In genomic region chr2:35846-36245, GRCh38 we compare ENCODE assay signal across 20 cellular contexts. TPM values are rescaled to one million over a fixed set of nuclear protein-coding genes. Genes with fewer than 3 reads are reported as not detected.
DNase-seq lines count a peak whose midpoint lies in the region; ATAC-seq, FAIRE-seq and TF ChIP-seq lines count a peak whose summit lies in the region.
"Had no signal": no experiment of that assay in that cellular context is flagged by ENCODE, and none has a peak within 500 bp of the region (broad histone marks: within the 10 kb centered on the region; RNA-seq: fewer than 3 reads in every experiment).

No MANE protein-coding gene starts in this region.

- no peak overlapping the region for H3K4me3 Mint-ChIP-seq in Caco-2 (ENCODE audit: unreplicated experiment)
- H3K4me3 Mint-ChIP-seq: activated CD8-positive, alpha-beta T cell treated with anti-CD3 and anti-CD28 coated beads for 36 hours; mesothelial cell of epicardium had no signal

- H3K27ac ChIP-seq in body of pancreas = no peak overlapping the region
- H3K27ac ChIP-seq: SJSA1, spleen had no signal

- DNase-seq in Caco-2 (peak; percentile 55 to 69), NCI-H2029 (lab: John Stamatoyannopoulos, UW) (peak; percentile 85), body of pancreas (peak in 3 of 4 donors; percentile 40 to 71 (median 58)), mucosa of gallbladder (ENCODE audit: low spot score) (peak; percentile 23), GM12891 (ENCODE audit: insufficient read length, low spot score) (no peak)
- DNase-seq: activated CD8-positive, alpha-beta T cell treated with anti-CD3 and anti-CD28 coated beads for 36 hours; DND-41; effector CD8-positive, alpha-beta T cell; foreskin melanocyte; NCI-H1048; NCI-H774; nucleus accumbens; spleen had no signal

- H3K27me3 Mint-ChIP-seq in Caco-2 (ENCODE audit: insufficient read depth, unreplicated experiment) = no peaks in the 10 kb centered on the region

- intact Hi-C loops in Caco-2 (cut with micrococcal nuclease; ENCODE audit: unreplicated experiment) (no loop called here), body of pancreas (cut with DNase I) (no loop called here)

- H3K4me1 Mint-ChIP-seq in Caco-2 (ENCODE audit: low read depth, unreplicated experiment) = peaks cover 9% of the 10 kb centered on the region

- BruUV-seq in Caco-2 (replicated peaks; lab: Mats Ljungman, UMichigan) = no TSS peak

- CTCF ChIA-PET in Caco-2 (lab: Charles Lee) = no interaction called here

- TF ChIP-seq POLR2A in body of pancreas (IDR thresholded peaks at IDR 0.05) = no peak
- TF ChIP-seq POLR2A in GM12891 (IDR thresholded peaks at IDR 0.05; ENCODE audit: low read depth, low read length) = no peak

- H3K27ac Mint-ChIP-seq in Caco-2 (ENCODE audit: unreplicated experiment) = no peak overlapping the region
- H3K27ac Mint-ChIP-seq: activated CD8-positive, alpha-beta T cell treated with anti-CD3 and anti-CD28 coated beads for 36 hours; mesothelial cell of epicardium had no signal

- H3K9me3 ChIP-seq in Caco-2 = no peaks in the 10 kb centered on the region
- H3K9me3 ChIP-seq in body of pancreas = no peaks in the 10 kb centered on the region
- H3K9me3 ChIP-seq: SJSA1, spleen had no signal

- no peak for TF ChIP-seq CTCF in Caco-2 (IDR thresholded peaks at IDR 0.05; ENCODE audit: insufficient read depth in 1 of 2, low read depth in 1 of 2, low read length in 1 of 2, severe bottlenecking in 1 of 2, unreplicated experiment in 1 of 2)
- no peak for TF ChIP-seq CTCF in body of pancreas (IDR thresholded peaks at IDR 0.05)

- H3K9me3 Mint-ChIP-seq in Caco-2 (ENCODE audit: unreplicated experiment) = no peaks in the 10 kb centered on the region
- H3K9me3 Mint-ChIP-seq: activated CD8-positive, alpha-beta T cell treated with anti-CD3 and anti-CD28 coated beads for 36 hours; mesothelial cell of epicardium had no signal

- H3K27me3 ChIP-seq in Caco-2 (replicated peaks; ENCODE audit: control insufficient read depth, insufficient read depth, low read length) = no peaks in the 10 kb centered on the region
- H3K27me3 ChIP-seq in body of pancreas = no peaks in the 10 kb centered on the region

- 0 out of 2 replicates have a peak, but pooled peaks cover 5% of the 10 kb centered on the region for H3K4me1 ChIP-seq in Caco-2
- H3K4me1 ChIP-seq in body of pancreas = peaks cover 30% of the 10 kb centered on the region
- H3K4me1 ChIP-seq: SJSA1 had no signal

- H3K4me3 ChIP-seq in Caco-2 (ENCODE audit: low read depth, low read length) (no peak overlapping the region), body of pancreas (no peak overlapping the region)
- H3K4me3 ChIP-seq: SJSA1, spleen had no signal

- ATAC-seq in body of pancreas = peak; percentile 61
- no peak for ATAC-seq in GM21390 (IDR thresholded peaks at IDR 0.05; ENCODE audit: unreplicated experiment)
- no peak for ATAC-seq in HG03565 (IDR thresholded peaks at IDR 0.05; ENCODE audit: unreplicated experiment)
- no peak for ATAC-seq in GM18907 (IDR thresholded peaks at IDR 0.05; ENCODE audit: unreplicated experiment)
- ATAC-seq: activated CD8-positive, alpha-beta T cell treated with anti-CD3 and anti-CD28 coated beads for 36 hours had no signal

- H3K36me3 ChIP-seq in Caco-2 (ENCODE audit: control insufficient read depth, insufficient read depth, low read length) (no peaks in the 10 kb centered on the region), body of pancreas (replicated peaks in 1 of 2; ENCODE audit: insufficient read depth in 1 of 2, low read depth in 2 of 2) (peaks cover 0 to 5% of the 10 kb centered on the region in 2 donors)
- H3K36me3 ChIP-seq: SJSA1, spleen had no signal

- WGBS in body of pancreas, 2 donors = 30 to 43% methylated on average over 4 of the region's 4 CpGs

- H3K36me3 Mint-ChIP-seq in Caco-2 (ENCODE audit: insufficient read depth, unreplicated experiment) = peaks cover 4% of the 10 kb centered on the region
- H3K36me3 Mint-ChIP-seq: mesothelial cell of epicardium had no signal

- FAIRE-seq in GM12891 (lab: Jason Lieb, UNC) = no peak
- FAIRE-seq: astrocyte, TTC549 had no signal

- POLR2A ChIA-PET in Caco-2 (lab: Charles Lee) = no interaction called here

TF ChIP-seq in GM12891, 5 proteins besides CTCF, POLR2A, EP300 and RAD21:
- TF ChIP-seq PAX5 (IDR thresholded peaks at IDR 0.05; ENCODE audit: insufficient read depth, low read length, severe bottlenecking) (no peak), SPI1 (IDR thresholded peaks at IDR 0.05; ENCODE audit: low read depth, low read length) (no peak), POLR2AphosphoS5 (IDR thresholded peaks at IDR 0.05; ENCODE audit: low read depth, low read length) (no peak), POU2F2 (IDR thresholded peaks at IDR 0.05; ENCODE audit: low read depth, low read length) (no peak)

RNA-seq across cellular contexts. Expression of gene FAM110C, which starts 10.5 kb away (rescaled TPM):
- total RNA-seq in Caco-2 (2022) = 3.2 and 3.9 TPM in 2 replicates
- 10 to 100 TPM; 16.6 to 20.4 TPM for total RNA-seq in body of pancreas
- total RNA-seq in mucosa of gallbladder = 41.8 TPM
- polyA plus RNA-seq in GM12891 (2012; ENCODE audit: low read depth, missing spikeins) = not detected
- total RNA-seq: SJSA1 had no signal
